In the genomic region with DNA sequence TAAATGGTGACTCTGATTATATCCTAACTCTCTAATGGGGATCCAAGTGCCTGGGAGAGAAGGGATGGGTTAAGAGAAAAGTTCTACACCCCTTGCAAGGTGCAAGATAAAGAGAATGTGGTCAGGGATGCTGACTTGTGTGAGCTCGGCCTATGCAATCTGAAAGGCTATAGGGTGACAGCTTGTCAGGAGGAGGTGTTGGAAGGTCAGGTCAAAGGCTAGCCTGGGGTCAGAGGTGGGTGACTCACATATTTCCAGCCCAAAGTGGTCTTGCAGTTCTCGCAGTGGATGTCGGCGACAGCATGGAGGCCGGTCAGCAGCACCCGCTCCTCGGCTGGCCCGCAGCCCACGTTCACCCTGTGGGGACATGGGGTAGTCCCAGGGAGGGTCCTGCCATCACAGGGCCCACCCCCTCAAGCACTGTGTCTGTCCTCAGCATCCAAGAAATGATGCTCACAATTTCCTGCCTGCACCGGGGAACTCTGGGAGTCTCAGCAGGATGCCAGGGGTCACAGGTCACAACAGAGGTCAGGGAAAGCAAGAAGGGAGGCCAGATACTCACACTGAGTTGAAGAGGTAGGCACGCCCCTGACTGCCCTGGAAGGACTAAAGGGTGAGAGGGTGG, we compare ENCODE assay signal across 8 cellular contexts. TPM values are rescaled to one million over a fixed set of nuclear protein-coding genes. Genes with fewer than 3 reads are reported as not detected.
DNase-seq lines count a peak whose midpoint lies in the region; ATAC-seq and TF ChIP-seq lines count a peak whose summit lies in the region.

No MANE protein-coding gene starts in this region.

- peaks cover 58% of the 10 kb centered on the region for H3K36me3 Mint-ChIP-seq in Calu3 (ENCODE audit: insufficient read depth, unreplicated experiment)
- peaks cover 47% of the 10 kb centered on the region for H3K36me3 Mint-ChIP-seq in activated CD8-positive, alpha-beta T cell treated with anti-CD3 and anti-CD28 coated beads, Interleukin-2, amount 10 ng/mL, durations not matched to agents 7 days and 5 days (ENCODE audit: low read depth)

- no peak for TF ChIP-seq EP300 in sigmoid colon (IDR thresholded peaks at IDR 0.05)

- peak overlapping the region; percentile 70 for H3K4me3 Mint-ChIP-seq in Calu3 (ENCODE audit: low read depth, unreplicated experiment)
- peak overlapping the region; percentile 85 for H3K4me3 Mint-ChIP-seq in activated CD8-positive, alpha-beta T cell treated with anti-CD3 and anti-CD28 coated beads, Interleukin-2, amount 10 ng/mL, durations not matched to agents 7 days and 5 days

- H3K4me1 Mint-ChIP-seq in Calu3 (ENCODE audit: low read depth, unreplicated experiment): peaks cover 41% of the 10 kb centered on the region
- peaks cover 66% of the 10 kb centered on the region for H3K4me1 Mint-ChIP-seq in activated CD8-positive, alpha-beta T cell treated with anti-CD3 and anti-CD28 coated beads, Interleukin-2, amount 10 ng/mL, durations not matched to agents 7 days and 5 days (ENCODE audit: low read depth)

- TF ChIP-seq CTCF in Calu3 (IDR thresholded peaks at IDR 0.05; ENCODE audit: unreplicated experiment) (no peak), foreskin fibroblast (IDR thresholded peaks at IDR 0.05; ENCODE audit: low read depth, low read length) (no peak), sigmoid colon (IDR thresholded peaks at IDR 0.05) (no peak)

- no peaks in the 10 kb centered on the region for H3K27me3 ChIP-seq in sigmoid colon

- H3K9me3 ChIP-seq in sigmoid colon: peaks cover 0 to 6% (median 4%) of the 10 kb centered on the region in 4 donors

- H3K36me3 ChIP-seq in sigmoid colon: peaks cover 0 to 23% (median 10%) of the 10 kb centered on the region in 4 donors

- H3K27me3 Mint-ChIP-seq in Calu3 (ENCODE audit: unreplicated experiment): no peaks in the 10 kb centered on the region
- no peaks in the 10 kb centered on the region for H3K27me3 Mint-ChIP-seq in activated CD8-positive, alpha-beta T cell treated with anti-CD3 and anti-CD28 coated beads, Interleukin-2, amount 10 ng/mL, durations not matched to agents 7 days and 5 days (ENCODE audit: low read depth)

- H3K4me1 ChIP-seq in sigmoid colon: peaks cover 0 to 51% (median 48%) of the 10 kb centered on the region in 4 donors

- peak overlapping the region; percentile 92 to 97 (median 96) for H3K27ac ChIP-seq in sigmoid colon

- POLR2A ChIA-PET in activated CD8-positive, alpha-beta T cell treated with anti-CD3 and anti-CD28 coated beads, Interleukin-2, amount 10 ng/mL, durations not matched to agents 7 days and 5 days (lab: Charles Lee): interaction anchor here (1.1 to 8.4 kb wide), 3 partner anchors 10 to 90 kb away, joined by 3 to 102 read pairs (median 60); a partner anchor contains a TSS

- CTCF ChIA-PET in Calu3 (lab: Charles Lee): interaction anchor here (0.7 kb wide), 1 partner anchor 18 kb away, joined by 3 read pairs; no protein-coding TSS in a partner anchor
- CTCF ChIA-PET in activated CD8-positive, alpha-beta T cell treated with anti-CD3 and anti-CD28 coated beads, Interleukin-2, amount 10 ng/mL, durations not matched to agents 7 days and 5 days (lab: Charles Lee): interaction anchor here (1.3 kb wide), 1 partner anchor 335 kb away, joined by 4 read pairs; a partner anchor contains a TSS

- H3K4me3 ChIP-seq in foreskin fibroblast (ENCODE audit: low read depth in 1 of 2, low read length in 2 of 2) (peak overlapping the region; percentile 71 to 75), sigmoid colon (peak overlapping the region; percentile 80 to 90 (median 88))

- intact Hi-C loops in Calu3 (cut with micrococcal nuclease; ENCODE audit: unreplicated experiment): no loop called here
- intact Hi-C loops in sigmoid colon (cut with DNase I): loop anchor here (5.0 to 10.0 kb wide), 7 partner anchors 42 to 1360 kb away; a partner anchor contains a TSS

- TF ChIP-seq POLR2A in sigmoid colon (IDR thresholded peaks at IDR 0.05): no peak

- WGBS in sigmoid colon, 2 donors: 84 to 86% methylated on average over 11 of the region's 11 CpGs

- DNase-seq in Calu3: no peak
- DNase-seq in activated CD8-positive, alpha-beta T cell treated with anti-CD3 and anti-CD28 coated beads, Interleukin-2, amount 10 ng/mL, durations not matched to agents 7 days and 5 days: no peak
- DNase-seq in foreskin fibroblast: no peak
- DNase-seq in sigmoid colon: no peak
- no peak for DNase-seq in Ammon's horn (ENCODE audit: low spot score)
- DNase-seq in NCI-H187 treated with DMSO at 0.1 percent for 48 hours (lab: John Stamatoyannopoulos, UW): no peak

- no peak for ATAC-seq in activated CD8-positive, alpha-beta T cell treated with anti-CD3 and anti-CD28 coated beads, Interleukin-2, amount 10 ng/mL, durations not matched to agents 7 days and 5 days
- no peak for ATAC-seq in GM21737 (IDR thresholded peaks at IDR 0.05; ENCODE audit: unreplicated experiment)
- ATAC-seq in GM19328 (IDR thresholded peaks at IDR 0.05; ENCODE audit: unreplicated experiment): no peak

- peaks cover 6% of the 10 kb centered on the region for H3K9me3 Mint-ChIP-seq in Calu3 (ENCODE audit: low read depth, unreplicated experiment)
- peaks cover 24% of the 10 kb centered on the region for H3K9me3 Mint-ChIP-seq in activated CD8-positive, alpha-beta T cell treated with anti-CD3 and anti-CD28 coated beads, Interleukin-2, amount 10 ng/mL, durations not matched to agents 7 days and 5 days (ENCODE audit: insufficient read depth)

- H3K27ac Mint-ChIP-seq in Calu3 (ENCODE audit: unreplicated experiment): peak overlapping the region; percentile 73
- peak overlapping the region; percentile 83 for H3K27ac Mint-ChIP-seq in activated CD8-positive, alpha-beta T cell treated with anti-CD3 and anti-CD28 coated beads, Interleukin-2, amount 10 ng/mL, durations not matched to agents 7 days and 5 days

- BruUV-seq in Calu3 (replicated peaks; lab: Mats Ljungman, UMichigan): no TSS peak

RNA-seq across cellular contexts. Expression of a gene that starts 1.4 kb away (rescaled TPM):
- total RNA-seq in Calu3 (2022) (21.1 and 28.0 TPM in 2 replicates), sigmoid colon (100 to 1,000 TPM in 2 of 4 donors, 10 to 100 TPM in 2; 82.1 to 110 (median 103) TPM)
- 10 to 100 TPM; 29.4 to 34.5 TPM for total RNA-seq in activated CD8-positive, alpha-beta T cell treated with anti-CD3 and anti-CD28 coated beads, Interleukin-2, amount 10 ng/mL, durations not matched to agents 7 days and 5 days
- polyA plus RNA-seq in sigmoid colon: 100 to 1,000 TPM in 2 of 3 donors, 10 to 100 TPM in 1; 57.6 to 126 (median 107) TPM

RNA-seq across cellular contexts. Expression of a gene that starts 2.9 kb away (rescaled TPM):
- 3.6 and 4.7 TPM in 2 replicates for total RNA-seq in Calu3 (2022)
- total RNA-seq in activated CD8-positive, alpha-beta T cell treated with anti-CD3 and anti-CD28 coated beads, Interleukin-2, amount 10 ng/mL, durations not matched to agents 7 days and 5 days: 1 to 10 TPM; 1.3 TPM
- total RNA-seq in sigmoid colon: 1 to 10 TPM in 3 of 4 donors, under 1 TPM in 1; 0.54 to 1.7 (median 1.1) TPM
- polyA plus RNA-seq in sigmoid colon: 1 to 10 TPM in 1 of 3 donors, under 1 TPM in 2; 0.23 to 1.1 (median 0.60) TPM

RNA-seq across cellular contexts. Expression of a gene that starts 18.7 kb away (rescaled TPM):
- total RNA-seq in Calu3 (2022): 7.8 and 9.4 TPM in 2 replicates
- 10 to 100 TPM; 10.5 to 12.6 TPM for total RNA-seq in activated CD8-positive, alpha-beta T cell treated with anti-CD3 and anti-CD28 coated beads, Interleukin-2, amount 10 ng/mL, durations not matched to agents 7 days and 5 days
- total RNA-seq in sigmoid colon: 1 to 10 TPM in 3 of 4 donors, under 1 TPM in 1; 0.54 to 8.0 (median 2.9) TPM
- 10 to 100 TPM; 17.4 to 68.8 (median 19.0) TPM for polyA plus RNA-seq in sigmoid colon

RNA-seq across cellular contexts. Expression of a gene that starts 18.9 kb away (rescaled TPM):
- total RNA-seq in Calu3 (2022): 184 and 187 TPM in 2 replicates
- total RNA-seq in activated CD8-positive, alpha-beta T cell treated with anti-CD3 and anti-CD28 coated beads, Interleukin-2, amount 10 ng/mL, durations not matched to agents 7 days and 5 days: 100 to 1,000 TPM; 157 TPM
- 10 to 100 TPM; 39.2 to 45.6 (median 43.6) TPM for total RNA-seq in sigmoid colon
- polyA plus RNA-seq in sigmoid colon: 100 to 1,000 TPM; 118 to 155 (median 146) TPM

RNA-seq across cellular contexts. Expression of a gene that starts 28.4 kb away (rescaled TPM):
- total RNA-seq in Calu3 (2022) (69.9 and 82.1 TPM in 2 replicates), sigmoid colon (10 to 100 TPM; 43.8 to 59.9 (median 57.6) TPM)
- total RNA-seq in activated CD8-positive, alpha-beta T cell treated with anti-CD3 and anti-CD28 coated beads, Interleukin-2, amount 10 ng/mL, durations not matched to agents 7 days and 5 days: 10 to 100 TPM; 83.5 to 93.7 TPM
- 100 to 1,000 TPM; 214 to 365 (median 321) TPM for polyA plus RNA-seq in sigmoid colon
